ENCODE assay signal across 26 cellular contexts in the genomic region with DNA sequence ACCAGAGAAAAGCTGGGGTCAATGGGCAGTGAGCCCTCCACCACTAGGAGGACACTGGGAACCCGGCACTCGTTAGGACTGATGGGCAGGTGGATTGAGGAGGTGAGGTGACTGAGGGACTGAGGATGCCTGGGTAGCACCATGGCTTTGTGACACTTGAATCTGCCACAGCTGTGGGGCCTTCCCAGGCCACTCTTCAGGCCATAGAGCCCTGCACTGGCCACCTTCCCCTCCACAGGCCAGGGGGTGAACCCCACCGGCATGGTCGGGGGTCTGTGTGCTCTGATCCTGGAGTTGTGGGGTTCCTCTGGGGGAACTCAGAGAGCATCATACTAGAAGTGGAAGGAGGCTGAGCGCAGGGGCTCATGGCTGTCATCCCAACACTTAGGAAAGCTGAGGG.
DNase-seq lines count a peak whose midpoint lies in the region; ATAC-seq, FAIRE-seq and TF ChIP-seq lines count a peak whose summit lies in the region.
"Had no signal": no experiment of that assay in that cellular context is flagged by ENCODE, and none has a peak within 500 bp of the region (broad histone marks: within the 10 kb centered on the region; RNA-seq: fewer than 3 reads in every experiment).

No MANE protein-coding gene starts in this region.

- no peak for ATAC-seq in HG03565 (IDR thresholded peaks at IDR 0.05; ENCODE audit: unreplicated experiment)
- ATAC-seq: A549, GM12878 had no signal

- no peaks in the 10 kb centered on the region for H3K4me1 ChIP-seq in endodermal cell (ENCODE audit: control insufficient read depth, insufficient read depth, low read length)
- H3K4me1 ChIP-seq: A549; BE2C; BLaER1 treated with 17β-estradiol and CSF1 and Interleukin-3, amounts not matched to agents 10 nM and 100 nM had no signal

- peak; percentile 43 for FAIRE-seq in bronchial epithelial cell (lab: Jason Lieb, UNC)
- FAIRE-seq: A549, D721Med, GM12878, GM19239, H1 had no signal

- H3K4me3 ChIP-seq in bronchial epithelial cell (ENCODE audit: low read depth, low read length) (no peak overlapping the region), endodermal cell (ENCODE audit: low read length) (no peak overlapping the region)
- H3K4me3 ChIP-seq: A549; BLaER1 treated with 17β-estradiol and CSF1 and Interleukin-3, amounts not matched to agents 10 nM and 100 nM; GM12878; GM23248 had no signal

- no peak overlapping the region for H3K4me3 Mint-ChIP-seq in endodermal cell
- H3K4me3 Mint-ChIP-seq: CD14-positive monocyte; CD4-positive, alpha-beta T cell; CD8-positive, alpha-beta memory T cell had no signal

- WGBS in endodermal cell (ENCODE audit: insufficient coverage in 1 of 2, insufficient read length in 1 of 2), 2 experiments = 93 to 94% methylated on average over 2 to 5 of the region's 5 CpGs

- no peak for TF ChIP-seq CTCF in bronchial epithelial cell (IDR thresholded peaks at IDR 0.05; ENCODE audit: insufficient read depth, low read length, severe bottlenecking)
- peak; percentile 33 for TF ChIP-seq CTCF in endodermal cell (conservative IDR thresholded peaks at IDR 0.05)

- no peaks in the 10 kb centered on the region for H3K36me3 ChIP-seq in bronchial epithelial cell (ENCODE audit: control insufficient read depth, insufficient read depth, low read length)
- H3K36me3 ChIP-seq in endodermal cell (ENCODE audit: control insufficient read depth, insufficient read depth, low read length) = no peaks in the 10 kb centered on the region
- H3K36me3 ChIP-seq: BE2C; BLaER1 treated with 17β-estradiol and CSF1 and Interleukin-3, amounts not matched to agents 10 nM and 100 nM had no signal

- H3K27me3 ChIP-seq in bronchial epithelial cell (ENCODE audit: control insufficient read depth, insufficient read depth, low read length) (no peaks in the 10 kb centered on the region), endodermal cell (ENCODE audit: control insufficient read depth, insufficient read depth, low read length, poor library complexity, severe bottlenecking) (peaks cover 14% of the 10 kb centered on the region)
- H3K27me3 ChIP-seq: BE2C; BLaER1 treated with 17β-estradiol and CSF1 and Interleukin-3, amounts not matched to agents 10 nM and 100 nM had no signal

- no peak for DNase-seq in bronchial epithelial cell (ENCODE audit: low read depth)
- no peak for DNase-seq in endodermal cell
- DNase-seq in islet precursor cell = peak; percentile 26
- no peak for DNase-seq in LoVo (ENCODE audit: low spot score)
- DNase-seq in caudate nucleus (lab: John Stamatoyannopoulos, UW) = no peak
- DNase-seq: 8988T; ACHN; AML-193; BE2C; CD4-positive, alpha-beta T cell; CD8-positive, alpha-beta memory T cell; DMS 273 treated with DMSO at 0.1 percent for 48 hours; DMS79; EL; GDM1; GM23248; H7; HCEC 1CT had no signal

- no peak overlapping the region for H3K27ac Mint-ChIP-seq in endodermal cell
- H3K27ac Mint-ChIP-seq: CD4-positive, alpha-beta T cell; CD8-positive, alpha-beta memory T cell had no signal

- H3K4me1 Mint-ChIP-seq in endodermal cell = no peaks in the 10 kb centered on the region

- peaks cover 18% of the 10 kb centered on the region for H3K27me3 Mint-ChIP-seq in endodermal cell (ENCODE audit: insufficient read depth)

- H3K27ac ChIP-seq in endodermal cell (ENCODE audit: low read depth, low read length) = no peak overlapping the region
- H3K27ac ChIP-seq in caudate nucleus (ENCODE audit: low read depth, low read length) = no peak overlapping the region
- H3K27ac ChIP-seq: A549; BLaER1 treated with 17β-estradiol and CSF1 and Interleukin-3, amounts not matched to agents 10 nM and 100 nM; GM23248 had no signal

- H3K36me3 Mint-ChIP-seq in endodermal cell (ENCODE audit: low read depth) = no peaks in the 10 kb centered on the region
- H3K36me3 Mint-ChIP-seq: CD14-positive monocyte; CD8-positive, alpha-beta memory T cell had no signal

- H3K9ac ChIP-seq in endodermal cell (ENCODE audit: extremely low read depth, low read length, poor library complexity, severe bottlenecking) = no peak overlapping the region
- H3K9ac ChIP-seq: BLaER1 treated with 17β-estradiol and CSF1 and Interleukin-3, amounts not matched to agents 10 nM and 100 nM; GM23248 had no signal

- no peaks in the 10 kb centered on the region for H3K9me3 ChIP-seq in endodermal cell (ENCODE audit: control insufficient read depth, low read length)
- H3K9me3 ChIP-seq: A549; BE2C; BLaER1 treated with 17β-estradiol and CSF1 and Interleukin-3, amounts not matched to agents 10 nM and 100 nM had no signal

- no peaks in the 10 kb centered on the region for H3K9me3 Mint-ChIP-seq in endodermal cell
- H3K9me3 Mint-ChIP-seq: CD4-positive, alpha-beta T cell; CD8-positive, alpha-beta memory T cell had no signal
